ENCODE assay signal across 15 cellular contexts in the genomic region with DNA sequence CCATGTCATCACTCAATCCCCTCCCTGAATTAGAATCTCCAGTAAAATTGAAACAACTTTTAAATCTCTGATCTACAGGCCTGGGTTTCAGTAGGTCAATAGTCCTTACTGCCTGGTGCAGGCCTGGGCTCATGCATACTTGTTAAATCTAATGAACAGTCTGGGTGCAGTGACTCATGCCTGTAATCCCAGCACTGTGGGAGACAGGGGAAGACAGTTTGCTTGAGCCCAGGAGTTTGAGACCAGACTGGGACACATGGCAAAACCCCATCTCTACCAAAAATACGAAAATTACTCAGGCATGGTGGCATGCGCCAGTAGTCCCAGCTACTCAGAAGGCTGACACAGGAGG.
DNase-seq lines count a peak whose midpoint lies in the region; ATAC-seq and TF ChIP-seq lines count a peak whose summit lies in the region.
"Had no signal": no experiment of that assay in that cellular context is flagged by ENCODE, and none has a peak within 500 bp of the region (broad histone marks: within the 10 kb centered on the region; RNA-seq: fewer than 3 reads in every experiment).

No MANE protein-coding gene starts in this region.

- in situ Hi-C loops in brain microvascular endothelial cell (cut with HindIII; ENCODE audit: low pct_ligation_motif_present, low sequenced_read_pairs), result no loop called here

- peak; percentile 36 for DNase-seq in A172 (ENCODE audit: low spot score)
- DNase-seq in HT1080 (ENCODE audit: low read depth), result peak; percentile 44
- DNase-seq in brain microvascular endothelial cell, result peak; percentile 53
- DNase-seq in islet precursor cell, result peak; percentile 84
- DNase-seq in pons (ENCODE audit: low spot score), result no peak
- no peak for DNase-seq in activated CD4-positive, alpha-beta T cell treated with anti-CD3 and anti-CD28 coated beads, Interleukin-2, amount 50 U/mL, for 4 hours
- DNase-seq: activated CD4-positive, alpha-beta T cell treated with anti-CD3 and anti-CD28 coated beads for 36 hours; activated T-cell treated with anti-CD3 and anti-CD28 coated beads for 4 hours; heart right ventricle; NCI-H2029 treated with DMSO at 0.1 percent for 48 hours; RPMI8226; T-helper 17 cell; testis had no signal

- no peak for TF ChIP-seq CTCF in brain microvascular endothelial cell (IDR thresholded peaks at IDR 0.05; ENCODE audit: low read depth, low read length, missing control alignments)

- no peak overlapping the region for H3K4me3 ChIP-seq in brain microvascular endothelial cell (ENCODE audit: low read depth, low read length)
- H3K4me3 ChIP-seq: heart right ventricle, testis had no signal

- no peaks in the 10 kb centered on the region for H3K27me3 ChIP-seq in brain microvascular endothelial cell (replicated peaks)
- H3K27me3 ChIP-seq: heart right ventricle, testis had no signal

- no peak for ATAC-seq in GM21515 (IDR thresholded peaks at IDR 0.05; ENCODE audit: unreplicated experiment)
- ATAC-seq in HG03175 (IDR thresholded peaks at IDR 0.05; ENCODE audit: unreplicated experiment), result no peak
- ATAC-seq: activated CD4-positive, alpha-beta T cell treated with anti-CD3 and anti-CD28 coated beads for 36 hours; heart right ventricle; T-helper 17 cell had no signal

- no peak overlapping the region for H3K27ac ChIP-seq in brain microvascular endothelial cell
- H3K27ac ChIP-seq: heart right ventricle, testis had no signal

- no peaks in the 10 kb centered on the region for H3K36me3 ChIP-seq in brain microvascular endothelial cell (replicated peaks)
- H3K36me3 ChIP-seq: heart right ventricle had no signal

Comparison
In these comparisons a context has a peak if more than half of its experiments do, and no peak if none do; other contexts are left out.
1. DNase-seq: peak in A172 (single experiment), HT1080 (single experiment), brain microvascular endothelial cell (single experiment) and islet precursor cell (single experiment); none in pons (single experiment) and activated CD4-positive, alpha-beta T cell treated with anti-CD3 and anti-CD28 coated beads, Interleukin-2, amount 50 U/mL, for 4 hours (0 of 2).